In genomic region chr11:61022311-61023085, GRCh38 we compare ENCODE assay signal across 11 cellular contexts. TPM values are rescaled to one million over a fixed set of nuclear protein-coding genes. Genes with fewer than 3 reads are reported as not detected.
DNase-seq lines count a peak whose midpoint lies in the region; ATAC-seq and TF ChIP-seq lines count a peak whose summit lies in the region.
"Had no signal": no experiment of that assay in that cellular context is flagged by ENCODE, and none has a peak within 500 bp of the region (broad histone marks: within the 10 kb centered on the region; RNA-seq: fewer than 3 reads in every experiment).

No MANE protein-coding gene starts in this region.

- no peaks in the 10 kb centered on the region for H3K4me1 ChIP-seq in thyroid gland

- H3K36me3 ChIP-seq in thyroid gland (no peaks in the 10 kb centered on the region), brain microvascular endothelial cell (replicated peaks) (no peaks in the 10 kb centered on the region)

- peak; percentile 20 for DNase-seq in Right ventricle myocardium superior
- no peak for DNase-seq in Right ventricle myocardium inferior (ENCODE audit: missing footprints)
- DNase-seq in activated CD4-positive, alpha-beta T cell treated with anti-CD3 and anti-CD28 coated beads for 48 hours: peak; percentile 66
- DNase-seq in effector memory CD8-positive, alpha-beta T cell: no peak
- peak; percentile 45 to 53 for DNase-seq in thyroid gland
- DNase-seq in brain microvascular endothelial cell: no peak
- DNase-seq: hippocampal formation, IMR-90, midbrain had no signal

- H3K27ac Mint-ChIP-seq in effector memory CD8-positive, alpha-beta T cell: peak overlapping the region; percentile 93 to 96

- peaks cover 77% of the 10 kb centered on the region for H3K36me3 Mint-ChIP-seq in effector memory CD8-positive, alpha-beta T cell (ENCODE audit: insufficient read depth)

- H3K4me3 ChIP-seq in thyroid gland (replicated peaks in 1 of 3) (no peak overlapping the region), brain microvascular endothelial cell (ENCODE audit: low read depth, low read length) (no peak overlapping the region)

- no peak for TF ChIP-seq CTCF in thyroid gland (IDR thresholded peaks at IDR 0.05)
- no peak for TF ChIP-seq CTCF in brain microvascular endothelial cell (IDR thresholded peaks at IDR 0.05; ENCODE audit: low read depth, low read length, missing control alignments)

- 48 to 56% methylated on average over 10 of the region's 10 CpGs for WGBS in thyroid gland, 2 donors

- H3K27me3 Mint-ChIP-seq in effector memory CD8-positive, alpha-beta T cell: no peaks in the 10 kb centered on the region

- no peaks in the 10 kb centered on the region for H3K9me3 ChIP-seq in thyroid gland

- H3K27ac ChIP-seq in thyroid gland: no peak overlapping the region
- H3K27ac ChIP-seq in brain microvascular endothelial cell: no peak overlapping the region

- peak overlapping the region; percentile 67 to 73 for H3K4me3 Mint-ChIP-seq in effector memory CD8-positive, alpha-beta T cell

- no peaks in the 10 kb centered on the region for H3K27me3 ChIP-seq in thyroid gland
- peaks cover 21% of the 10 kb centered on the region for H3K27me3 ChIP-seq in brain microvascular endothelial cell (replicated peaks)

- in situ Hi-C loops in brain microvascular endothelial cell (cut with HindIII; ENCODE audit: low pct_ligation_motif_present, low sequenced_read_pairs): no loop called here

- no peak for TF ChIP-seq POLR2A in thyroid gland (IDR thresholded peaks at IDR 0.05)

- intact Hi-C loops in Right ventricle myocardium superior (cut with DNase I): no loop called here
- intact Hi-C loops in Right ventricle myocardium inferior (cut with DNase I): no loop called here
- intact Hi-C loops in thyroid gland (cut with DNase I): no loop called here

- H3K4me1 Mint-ChIP-seq in effector memory CD8-positive, alpha-beta T cell (ENCODE audit: low read depth in 2 of 2): peaks cover 52 to 70% of the 10 kb centered on the region in 2 donors

- H3K9me3 Mint-ChIP-seq in effector memory CD8-positive, alpha-beta T cell: no peaks in the 10 kb centered on the region

- no peak for ATAC-seq in Right ventricle myocardium superior (ENCODE audit: poor library complexity)
- ATAC-seq in Right ventricle myocardium inferior: no peak
- no peak for ATAC-seq in effector memory CD8-positive, alpha-beta T cell (replicated peaks)
- no peak for ATAC-seq in GM19395 (IDR thresholded peaks at IDR 0.05; ENCODE audit: unreplicated experiment)
- ATAC-seq in GM21423 (IDR thresholded peaks at IDR 0.05; ENCODE audit: unreplicated experiment): no peak

RNA-seq across cellular contexts. Expression of gene CD6, which starts 51.0 kb away (rescaled TPM):
- total RNA-seq in Right ventricle myocardium superior (0.08 TPM), Right ventricle myocardium inferior (0.22 TPM), thyroid gland (1 to 10 TPM in 1 of 4 donors, under 1 TPM in 3; 0.40 to 2.7 (median 0.69) TPM)
- total RNA-seq: IMR-90 had no signal

Comparison
In these comparisons a context has a peak if more than half of its experiments do, and no peak if none do; other contexts are left out.
1. DNase-seq: peak in Right ventricle myocardium superior (single experiment), activated CD4-positive, alpha-beta T cell treated with anti-CD3 and anti-CD28 coated beads for 48 hours (single experiment) and thyroid gland (2 of 2); none in Right ventricle myocardium inferior (single experiment), effector memory CD8-positive, alpha-beta T cell (0 of 3) and brain microvascular endothelial cell (single experiment).